8 cellular contexts compared by ENCODE assay signal in the genomic region with DNA sequence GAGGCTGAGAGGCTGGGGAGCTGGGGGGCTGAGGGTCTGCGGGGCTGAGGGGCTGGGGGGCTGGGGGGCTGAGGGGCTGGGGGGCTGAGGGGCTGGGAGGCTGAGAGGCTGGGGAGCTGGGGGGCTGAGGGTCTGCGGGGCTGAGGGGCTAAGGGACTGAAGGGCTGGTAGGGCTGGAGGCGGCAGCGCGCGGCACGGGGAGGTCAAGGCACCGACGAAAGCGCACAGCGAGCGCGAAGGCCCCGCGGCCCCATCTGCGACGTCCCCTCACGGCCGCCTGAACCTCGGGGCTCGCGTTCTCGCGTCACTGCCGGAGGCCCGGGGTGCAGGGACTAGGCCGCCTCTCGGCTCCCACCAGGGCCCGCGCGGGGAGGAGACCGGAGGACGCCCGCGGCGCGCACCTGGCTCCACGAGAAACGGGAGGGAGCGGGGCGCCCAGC. TPM values are rescaled to one million over a fixed set of nuclear protein-coding genes. Genes with fewer than 3 reads are reported as not detected.
A peak's percentile ranks its signal among the peaks of the same experiment; 100 is the strongest.
DNase-seq lines count a peak whose midpoint lies in the region; ATAC-seq and TF ChIP-seq lines count a peak whose summit lies in the region.

No MANE protein-coding gene starts in this region.

- H3K27ac ChIP-seq in VCaP (peak overlapping the region; percentile 97), testis (peak overlapping the region; percentile 70 to 76)

- no peak for TF ChIP-seq POLR2A in testis (IDR thresholded peaks at IDR 0.05)

- H3K36me3 ChIP-seq in testis (ENCODE audit: low read depth, missing control alignments), result no peaks in the 10 kb centered on the region

- TF ChIP-seq CTCF in VCaP (conservative IDR thresholded peaks at IDR 0.05), result no peak
- TF ChIP-seq CTCF in testis (IDR thresholded peaks at IDR 0.05), result no peak

- ATAC-seq in GM18511 (IDR thresholded peaks at IDR 0.05; ENCODE audit: unreplicated experiment), result peak; percentile 28
- ATAC-seq in HG02623 (IDR thresholded peaks at IDR 0.05; ENCODE audit: unreplicated experiment), result peak; percentile 19

- peaks cover 22% of the 10 kb centered on the region for H3K4me1 ChIP-seq in testis

- 1 to 2% methylated on average over 13 to 40 of the region's 41 CpGs for WGBS in testis, 2 donors

- peak overlapping the region; percentile 93 for H3K4me3 ChIP-seq in iPS-18c (ENCODE audit: insufficient read depth, low read depth, low read length)
- peak overlapping the region; percentile 86 to 96 for H3K4me3 ChIP-seq in testis

- no peaks in the 10 kb centered on the region for H3K27me3 ChIP-seq in testis

- H3K9me3 ChIP-seq in iPS-18c (ENCODE audit: control insufficient read depth, insufficient read depth, low read length) (no peaks in the 10 kb centered on the region), testis (no peaks in the 10 kb centered on the region)

- intact Hi-C loops in testis (cut with DNase I; ENCODE audit: low total_unique reads), result no loop called here

- DNase-seq in testis, result no peak
- DNase-seq in amniotic stem cell (lab: John Stamatoyannopoulos, UW), result no peak
- no peak for DNase-seq in GM19240 (ENCODE audit: insufficient read length, low spot score)
- DNase-seq in activated CD4-positive, CD25-positive, alpha-beta regulatory T cell treated with anti-CD3 and anti-CD28 coated beads, Interleukin-2, amount 50 U/mL, for 72 hours, result no peak

RNA-seq across cellular contexts. Expression of a gene that starts 0.4 kb away (rescaled TPM):
- total RNA-seq in testis, result 100 to 1,000 TPM; 220 to 232 TPM
- 213 TPM for polyA plus RNA-seq in testis (ENCODE audit: insufficient read depth, low read depth, low replicate concordance)

RNA-seq across cellular contexts. Expression of a gene that starts 0.5 kb away (rescaled TPM):
- 10 to 100 TPM; 64.4 to 82.3 TPM for total RNA-seq in testis
- polyA plus RNA-seq in testis (ENCODE audit: insufficient read depth, low read depth, low replicate concordance), result 129 TPM

RNA-seq across cellular contexts. Expression of a gene that starts 7.0 kb away (rescaled TPM):
- total RNA-seq in testis, result 1 to 10 TPM; 1.5 TPM
- 0.66 TPM for polyA plus RNA-seq in testis (ENCODE audit: insufficient read depth, low read depth, low replicate concordance)

RNA-seq across cellular contexts. Expression of a gene that starts 15.7 kb away (rescaled TPM):
- 10 to 100 TPM; 35.4 to 39.0 TPM for total RNA-seq in testis
- polyA plus RNA-seq in testis (ENCODE audit: insufficient read depth, low read depth, low replicate concordance), result 12.4 TPM

RNA-seq across cellular contexts. Expression of a gene that starts 16.4 kb away (rescaled TPM):
- total RNA-seq in testis, result 10 to 100 TPM; 53.0 to 62.7 TPM
- 16.8 TPM for polyA plus RNA-seq in testis (ENCODE audit: insufficient read depth, low read depth, low replicate concordance)
